ENCODE assay signal across 8 cellular contexts in genomic region chr11:124717421-124717785, GRCh38. TPM values are rescaled to one million over a fixed set of nuclear protein-coding genes. Genes with fewer than 3 reads are reported as not detected.
A peak's percentile ranks its signal among the peaks of the same experiment; 100 is the strongest.
DNase-seq lines count a peak whose midpoint lies in the region; ATAC-seq, FAIRE-seq and TF ChIP-seq lines count a peak whose summit lies in the region.

No MANE protein-coding gene starts in this region.

- H3K9me3 ChIP-seq in astrocyte (ENCODE audit: insufficient read depth, low read depth, low read length), result no peaks in the 10 kb centered on the region
- no peaks in the 10 kb centered on the region for H3K9me3 ChIP-seq in HepG2 (ENCODE audit: low read length)
- no peaks in the 10 kb centered on the region for H3K9me3 ChIP-seq in vagina
- H3K9me3 ChIP-seq in body of pancreas, result no peaks in the 10 kb centered on the region
- no peaks in the 10 kb centered on the region for H3K9me3 ChIP-seq in A673 (ENCODE audit: low read depth, low read length, poor library complexity, severe bottlenecking)

- BruUV-seq in HepG2 (replicated peaks; lab: Mats Ljungman, UMichigan) (no TSS peak), A673 (replicated peaks; lab: Mats Ljungman, UMichigan) (no TSS peak)

- FAIRE-seq in astrocyte (lab: Jason Lieb, UNC) (no peak), HepG2 (lab: Jason Lieb, UNC) (no peak)

- no peaks in the 10 kb centered on the region for H3K9me3 Mint-ChIP-seq in activated naive CD8-positive, alpha-beta T cell (ENCODE audit: low read depth)
- no peaks in the 10 kb centered on the region for H3K9me3 Mint-ChIP-seq in activated naive CD8-positive, alpha-beta T cell treated with anti-CD3 and anti-CD28 coated beads for 36 hours
- H3K9me3 Mint-ChIP-seq in astrocyte (ENCODE audit: unreplicated experiment), result peaks cover 3% of the 10 kb centered on the region

- H3K27me3 ChIP-seq in astrocyte (ENCODE audit: insufficient read depth, low read length), result peaks cover 20% of the 10 kb centered on the region
- H3K27me3 ChIP-seq in HepG2 (ENCODE audit: control insufficient read depth in 1 of 2, insufficient read depth in 2 of 2, low read length in 2 of 2), result peaks cover 3 to 63% of the 10 kb centered on the region in 2 experiments; a peak in 4 of 5 replicates
- H3K27me3 ChIP-seq in vagina, result no peaks in the 10 kb centered on the region
- no peaks in the 10 kb centered on the region for H3K27me3 ChIP-seq in body of pancreas
- H3K27me3 ChIP-seq in A673 (replicated peaks; ENCODE audit: insufficient read depth, low read depth, low read length, poor library complexity), result no peaks in the 10 kb centered on the region

- H3K36me3 ChIP-seq in astrocyte (ENCODE audit: insufficient read depth, low read length), result no peaks in the 10 kb centered on the region
- no peaks in the 10 kb centered on the region for H3K36me3 ChIP-seq in HepG2 (replicated peaks in 1 of 2; ENCODE audit: control insufficient read depth in 1 of 2, insufficient read depth in 2 of 2, low read length in 2 of 2)
- H3K36me3 ChIP-seq in vagina, result no peaks in the 10 kb centered on the region
- H3K36me3 ChIP-seq in body of pancreas (replicated peaks in 1 of 2; ENCODE audit: insufficient read depth in 1 of 2, low read depth in 2 of 2), result no peaks in the 10 kb centered on the region
- H3K36me3 ChIP-seq in A673 (ENCODE audit: insufficient read depth, low read length, poor library complexity, severe bottlenecking), result no peaks in the 10 kb centered on the region

- H3K4me1 ChIP-seq in astrocyte (ENCODE audit: insufficient read depth, low read length) (peaks cover 16% of the 10 kb centered on the region), HepG2 (ENCODE audit: insufficient read depth, low read length) (peaks cover 14% of the 10 kb centered on the region; the same call in 1 of the 2 replicates), vagina (peaks cover 19% of the 10 kb centered on the region), body of pancreas (peaks cover 16% of the 10 kb centered on the region), A673 (ENCODE audit: insufficient read depth, low read length, poor library complexity, severe bottlenecking) (peaks cover 22% of the 10 kb centered on the region)

- CTCF ChIA-PET in HepG2 (lab: Yijun Ruan, JAX; ENCODE audit: low intra/inter-chr PET ratio, low total read pairs), result no interaction called here
- CTCF ChIA-PET in A673 (lab: Charles Lee), result no interaction called here

- H3K4me3 ChIP-seq in astrocyte (ENCODE audit: insufficient read depth, low read depth, low read length), result peak overlapping the region; percentile 54
- H3K4me3 ChIP-seq in HepG2 (replicated peaks in 1 of 3; ENCODE audit: insufficient read depth in 1 of 3, low read depth in 2 of 3, low read length in 3 of 3), result no peak overlapping the region
- peak overlapping the region; percentile 40 to 41 for H3K4me3 ChIP-seq in vagina
- H3K4me3 ChIP-seq in body of pancreas, result no peak overlapping the region
- no peak overlapping the region for H3K4me3 ChIP-seq in A673 (ENCODE audit: low read depth, low read length, poor library complexity, severe bottlenecking)

- no peak for TF ChIP-seq EP300 in HepG2 (IDR thresholded peaks at IDR 0.05; ENCODE audit: low read depth in 2 of 2, low read length in 2 of 2)
- TF ChIP-seq EP300 in HepG2 (CRISPR knock-in tag; IDR thresholded peaks at IDR 0.05; ENCODE audit: borderline replicate concordance), result no peak

- no peak overlapping the region for H3K27ac ChIP-seq in astrocyte (ENCODE audit: low read depth, low read length)
- no peak overlapping the region for H3K27ac ChIP-seq in HepG2 (ENCODE audit: extremely low read length, insufficient read depth, low read length)
- H3K27ac ChIP-seq in vagina, result peak overlapping the region; percentile 27
- no peak overlapping the region for H3K27ac ChIP-seq in body of pancreas
- no peak overlapping the region for H3K27ac ChIP-seq in A673 (ENCODE audit: low read depth, low read length, poor library complexity, severe bottlenecking)

- peaks cover 30% of the 10 kb centered on the region for H3K27me3 Mint-ChIP-seq in activated naive CD8-positive, alpha-beta T cell
- peaks cover 66% of the 10 kb centered on the region for H3K27me3 Mint-ChIP-seq in activated naive CD8-positive, alpha-beta T cell treated with anti-CD3 and anti-CD28 coated beads for 36 hours
- H3K27me3 Mint-ChIP-seq in astrocyte (ENCODE audit: low read depth, unreplicated experiment), result peaks cover 49% of the 10 kb centered on the region

- peaks cover 23% of the 10 kb centered on the region for H3K4me1 Mint-ChIP-seq in activated naive CD8-positive, alpha-beta T cell (ENCODE audit: low read depth)
- H3K4me1 Mint-ChIP-seq in activated naive CD8-positive, alpha-beta T cell treated with anti-CD3 and anti-CD28 coated beads for 36 hours, result peaks cover 15% of the 10 kb centered on the region
- H3K4me1 Mint-ChIP-seq in astrocyte (ENCODE audit: low read depth, unreplicated experiment), result peaks cover 26% of the 10 kb centered on the region

- H3K27ac Mint-ChIP-seq in activated naive CD8-positive, alpha-beta T cell, result no peak overlapping the region
- H3K27ac Mint-ChIP-seq in activated naive CD8-positive, alpha-beta T cell treated with anti-CD3 and anti-CD28 coated beads for 36 hours, result no peak overlapping the region
- no peak overlapping the region for H3K27ac Mint-ChIP-seq in astrocyte (ENCODE audit: unreplicated experiment)

- TF ChIP-seq POLR2A in HepG2 (IDR thresholded peaks at IDR 0.05; ENCODE audit: insufficient read depth in 1 of 2, low read depth in 2 of 2, low read length in 2 of 2), result no peak
- TF ChIP-seq POLR2A in vagina (IDR thresholded peaks at IDR 0.05), result no peak
- no peak for TF ChIP-seq POLR2A in body of pancreas (IDR thresholded peaks at IDR 0.05)

- peak overlapping the region; percentile 86 for H3K4me3 Mint-ChIP-seq in activated naive CD8-positive, alpha-beta T cell
- no peak overlapping the region for H3K4me3 Mint-ChIP-seq in activated naive CD8-positive, alpha-beta T cell treated with anti-CD3 and anti-CD28 coated beads for 36 hours
- peak overlapping the region; percentile 77 for H3K4me3 Mint-ChIP-seq in astrocyte (ENCODE audit: unreplicated experiment)

- POLR2A ChIA-PET in HepG2 (lab: Yijun Ruan, JAX) (no interaction called here), A673 (lab: Charles Lee; ENCODE audit: low non-redundant PET) (no interaction called here)

- no peak for TF ChIP-seq RAD21 in HepG2 (CRISPR knock-in tag; IDR thresholded peaks at IDR 0.05)

- H4K20me1 ChIP-seq in astrocyte (ENCODE audit: insufficient read depth, low read length) (no peaks in the 10 kb centered on the region), HepG2 (ENCODE audit: insufficient read depth, low read length) (no peaks in the 10 kb centered on the region)

- H3K79me2 ChIP-seq in astrocyte (ENCODE audit: insufficient read depth, low read length), result no peaks in the 10 kb centered on the region
- no peaks in the 10 kb centered on the region for H3K79me2 ChIP-seq in HepG2 (ENCODE audit: insufficient read depth, low read length)

- ATAC-seq in HepG2 (peak; percentile 51), body of pancreas (no peak)

- peaks cover 16% of the 10 kb centered on the region for H3K36me3 Mint-ChIP-seq in activated naive CD8-positive, alpha-beta T cell
- no peaks in the 10 kb centered on the region for H3K36me3 Mint-ChIP-seq in activated naive CD8-positive, alpha-beta T cell treated with anti-CD3 and anti-CD28 coated beads for 36 hours
- peaks cover 2% of the 10 kb centered on the region for H3K36me3 Mint-ChIP-seq in astrocyte (ENCODE audit: low read depth, unreplicated experiment)

- intact Hi-C loops in HepG2 (cut with micrococcal nuclease; ENCODE audit: unreplicated experiment) (no loop called here), vagina (cut with DNase I) (no loop called here), body of pancreas (cut with DNase I) (no loop called here), A673 (cut with micrococcal nuclease; ENCODE audit: unreplicated experiment) (no loop called here)

- H3K9ac ChIP-seq in astrocyte (ENCODE audit: low read length) (peak overlapping the region; percentile 10), HepG2 (ENCODE audit: insufficient read depth, low read depth, low read length) (no peak overlapping the region)

- in situ Hi-C loops in HepG2 (cut with HindIII; ENCODE audit: extremely low pct_ligation_motif_present, low pct_unique_long_range_greater_than_20kb), result no loop called here

- H3K4me2 ChIP-seq in astrocyte (ENCODE audit: low read length) (peak overlapping the region; percentile 95), HepG2 (ENCODE audit: low read depth, low read length) (peak overlapping the region; percentile 80)

- TF ChIP-seq CTCF in astrocyte (IDR thresholded peaks at IDR 0.05; ENCODE audit: insufficient read depth, low read depth, low read length) (no peak), HepG2 (CRISPR knock-in tag; IDR thresholded peaks at IDR 0.05) (no peak), vagina (IDR thresholded peaks at IDR 0.05) (no peak), body of pancreas (IDR thresholded peaks at IDR 0.05) (no peak), A673 (conservative IDR thresholded peaks at IDR 0.05; ENCODE audit: low read depth, low read length) (no peak)

- WGBS in HepG2 (ENCODE audit: low lambda C conversion rate), result 42% methylated on average over 7 of the region's 7 CpGs
- 41 to 48% methylated on average over 7 of the region's 7 CpGs for WGBS in body of pancreas, 2 donors

- DNase-seq in activated naive CD8-positive, alpha-beta T cell treated with anti-CD3 and anti-CD28 coated beads for 36 hours, result no peak
- DNase-seq in astrocyte (ENCODE audit: low read depth) (no peak), HepG2 (ENCODE audit: low spot score) (no peak), vagina (ENCODE audit: extremely low spot score in 2 of 2) (no peak), body of pancreas (no peak), A673 (ENCODE audit: low spot score) (no peak)
- no peak for DNase-seq in stimulated activated CD4-positive, alpha-beta T cell treated with anti-CD3 and anti-CD28 coated beads, Interleukin-15, amount 100 ng/mL, for 24 hours

- no peak overlapping the region for H2AFZ ChIP-seq in astrocyte (ENCODE audit: low read depth, low read length)
- H2AFZ ChIP-seq in HepG2 (ENCODE audit: low read length), result no peak overlapping the region

RNA-seq across cellular contexts. Expression of gene NRGN, which starts 22.3 kb away (rescaled TPM):
- total RNA-seq in activated naive CD8-positive, alpha-beta T cell treated with anti-CD3 and anti-CD28 coated beads for 36 hours, result 1 to 10 TPM; 7.8 to 8.1 TPM
- total RNA-seq in astrocyte (1.5 and 1.7 TPM in 2 replicates), HepG2 (2016; rRNA removed; fragmentation: Illumina TruSeq; extraction: Trizol) (0.18 TPM in 1 of 2 replicates, not detected in the other), vagina (0.98 TPM), body of pancreas (not detected), A673 (2021) (38.1 and 43.8 TPM in 2 replicates)
- not detected in 2 replicates for total RNA-seq in HepG2 (2016; cell fraction: cytosol; rRNA removed; fragmentation: Illumina TruSeq; extraction: Trizol; ENCODE audit: low read depth)
- total RNA-seq in HepG2 (2016; cell fraction: insoluble cytoplasmic fraction; rRNA removed; fragmentation: Illumina TruSeq; extraction: Trizol), result 0.19 TPM in 1 of 2 replicates, not detected in the other
- not detected in 2 replicates for total RNA-seq in HepG2 (2016; cell fraction: membrane; rRNA removed; fragmentation: Illumina TruSeq; extraction: Trizol)
- 0.34 and 0.47 TPM in 2 replicates for total RNA-seq in HepG2 (2016; cell fraction: nucleus; rRNA removed; fragmentation: Illumina TruSeq; extraction: Trizol)
- 0.12 and 0.22 TPM in 2 replicates for polyA plus RNA-seq in HepG2 (2011; rRNA removed)
- polyA plus RNA-seq in HepG2 (2011; cell fraction: cytosol; rRNA removed), result 0.14 and 0.28 TPM in 2 replicates
- polyA plus RNA-seq in HepG2 (2011; cell fraction: nucleus; rRNA removed), result 0.97 and 1.5 TPM in 2 replicates
- 0.17 and 0.63 TPM in 2 replicates for polyA plus RNA-seq in HepG2 (2012)
- 0.25 and 0.49 TPM in 2 replicates for polyA plus RNA-seq in HepG2 (2016; cell fraction: cytosol; fragmentation: Illumina TruSeq; extraction: Trizol; ENCODE audit: low read depth)
- polyA plus RNA-seq in HepG2 (2016; cell fraction: insoluble cytoplasmic fraction; fragmentation: Illumina TruSeq; extraction: Trizol; ENCODE audit: low read depth), result 0.46 and 0.95 TPM in 2 replicates
- 0.40 and 0.63 TPM in 2 replicates for polyA plus RNA-seq in HepG2 (2016; cell fraction: membrane; fragmentation: Illumina TruSeq; extraction: Trizol; ENCODE audit: low read depth)
- polyA plus RNA-seq in HepG2 (2016; cell fraction: nucleus; fragmentation: Illumina TruSeq; extraction: Trizol; ENCODE audit: insufficient read depth, low read depth), result 0.44 and 0.90 TPM in 2 replicates
- polyA minus RNA-seq in HepG2 (2011; rRNA and poly(A)+ RNA removed; ENCODE audit: low replicate concordance), result 0.98 and 1.9 TPM in 2 replicates
- polyA minus RNA-seq in HepG2 (2011; cell fraction: cytosol; rRNA and poly(A)+ RNA removed), result not detected in 2 replicates
- not detected in 2 replicates for polyA minus RNA-seq in HepG2 (2011; cell fraction: nucleus; rRNA and poly(A)+ RNA removed)

RNA-seq across cellular contexts. Expression of gene VSIG2, which starts 34.7 kb away (rescaled TPM):
- total RNA-seq in activated naive CD8-positive, alpha-beta T cell treated with anti-CD3 and anti-CD28 coated beads for 36 hours, result under 1 TPM; 0.18 to 0.31 TPM
- 0.18 TPM in 1 of 2 replicates, not detected in the other for total RNA-seq in astrocyte
- total RNA-seq in HepG2 (2016; rRNA removed; fragmentation: Illumina TruSeq; extraction: Trizol), result 0.46 and 0.80 TPM in 2 replicates
- 0.44 and 0.71 TPM in 2 replicates for total RNA-seq in HepG2 (2016; cell fraction: cytosol; rRNA removed; fragmentation: Illumina TruSeq; extraction: Trizol; ENCODE audit: low read depth)
- total RNA-seq in HepG2 (2016; cell fraction: insoluble cytoplasmic fraction; rRNA removed; fragmentation: Illumina TruSeq; extraction: Trizol), result 0.16 and 0.37 TPM in 2 replicates
- 0.49 and 0.62 TPM in 2 replicates for total RNA-seq in HepG2 (2016; cell fraction: membrane; rRNA removed; fragmentation: Illumina TruSeq; extraction: Trizol)
- total RNA-seq in HepG2 (2016; cell fraction: nucleus; rRNA removed; fragmentation: Illumina TruSeq; extraction: Trizol), result 0.66 and 0.68 TPM in 2 replicates
- polyA plus RNA-seq in HepG2 (2011; rRNA removed), result 2.7 and 3.5 TPM in 2 replicates
- 2.0 and 3.1 TPM in 2 replicates for polyA plus RNA-seq in HepG2 (2011; cell fraction: cytosol; rRNA removed)
- 3.6 and 3.8 TPM in 2 replicates for polyA plus RNA-seq in HepG2 (2011; cell fraction: nucleus; rRNA removed)
- polyA plus RNA-seq in HepG2 (2012), result 0.79 and 1.0 TPM in 2 replicates
- polyA plus RNA-seq in HepG2 (2016; cell fraction: cytosol; fragmentation: Illumina TruSeq; extraction: Trizol; ENCODE audit: low read depth), result 0.61 and 0.80 TPM in 2 replicates
- polyA plus RNA-seq in HepG2 (2016; cell fraction: insoluble cytoplasmic fraction; fragmentation: Illumina TruSeq; extraction: Trizol; ENCODE audit: low read depth), result 0.58 TPM in 1 of 2 replicates, not detected in the other
- 0.61 and 0.72 TPM in 2 replicates for polyA plus RNA-seq in HepG2 (2016; cell fraction: membrane; fragmentation: Illumina TruSeq; extraction: Trizol; ENCODE audit: low read depth)
- 0.99 and 1.3 TPM in 2 replicates for polyA plus RNA-seq in HepG2 (2016; cell fraction: nucleus; fragmentation: Illumina TruSeq; extraction: Trizol; ENCODE audit: insufficient read depth, low read depth)
- 2.1 TPM in 1 of 2 replicates, not detected in the other for polyA minus RNA-seq in HepG2 (2011; rRNA and poly(A)+ RNA removed; ENCODE audit: low replicate concordance)
- polyA minus RNA-seq in HepG2 (2011; cell fraction: cytosol; rRNA and poly(A)+ RNA removed), result 0.49 TPM in 1 of 2 replicates, not detected in the other
- polyA minus RNA-seq in HepG2 (2011; cell fraction: nucleus; rRNA and poly(A)+ RNA removed), result 0.39 TPM in 1 of 2 replicates, not detected in the other
- total RNA-seq in vagina, result 0.74 TPM
- 1 to 10 TPM in 1 of 2 donors, not detected in 1; 7.0 TPM for total RNA-seq in body of pancreas
- total RNA-seq in A673 (2021), result not detected in 2 replicates

RNA-seq across cellular contexts. Expression of gene SPA17, which starts 43.7 kb away (rescaled TPM):
- total RNA-seq in activated naive CD8-positive, alpha-beta T cell treated with anti-CD3 and anti-CD28 coated beads for 36 hours, result 1 to 10 TPM; 3.4 to 4.7 TPM
- total RNA-seq in astrocyte, result 5.0 and 6.2 TPM in 2 replicates
- 8.4 and 12.7 TPM in 2 replicates for total RNA-seq in HepG2 (2016; rRNA removed; fragmentation: Illumina TruSeq; extraction: Trizol)
- 2.0 and 2.6 TPM in 2 replicates for total RNA-seq in HepG2 (2016; cell fraction: cytosol; rRNA removed; fragmentation: Illumina TruSeq; extraction: Trizol; ENCODE audit: low read depth)
- 8.9 and 15.1 TPM in 2 replicates for total RNA-seq in HepG2 (2016; cell fraction: insoluble cytoplasmic fraction; rRNA removed; fragmentation: Illumina TruSeq; extraction: Trizol)
- 1.8 and 2.5 TPM in 2 replicates for total RNA-seq in HepG2 (2016; cell fraction: membrane; rRNA removed; fragmentation: Illumina TruSeq; extraction: Trizol)
- 3.0 and 5.0 TPM in 2 replicates for total RNA-seq in HepG2 (2016; cell fraction: nucleus; rRNA removed; fragmentation: Illumina TruSeq; extraction: Trizol)
- polyA plus RNA-seq in HepG2 (2011; rRNA removed), result 2.9 and 4.4 TPM in 2 replicates
- polyA plus RNA-seq in HepG2 (2011; cell fraction: cytosol; rRNA removed), result 1.7 and 1.8 TPM in 2 replicates
- polyA plus RNA-seq in HepG2 (2011; cell fraction: nucleus; rRNA removed), result 0.81 and 1.6 TPM in 2 replicates
- polyA plus RNA-seq in HepG2 (2012), result 2.1 and 8.6 TPM in 2 replicates
- polyA plus RNA-seq in HepG2 (2016; cell fraction: cytosol; fragmentation: Illumina TruSeq; extraction: Trizol; ENCODE audit: low read depth), result 3.0 and 3.3 TPM in 2 replicates
- 13.7 and 20.1 TPM in 2 replicates for polyA plus RNA-seq in HepG2 (2016; cell fraction: insoluble cytoplasmic fraction; fragmentation: Illumina TruSeq; extraction: Trizol; ENCODE audit: low read depth)
- polyA plus RNA-seq in HepG2 (2016; cell fraction: membrane; fragmentation: Illumina TruSeq; extraction: Trizol; ENCODE audit: low read depth), result 1.4 and 2.6 TPM in 2 replicates
- polyA plus RNA-seq in HepG2 (2016; cell fraction: nucleus; fragmentation: Illumina TruSeq; extraction: Trizol; ENCODE audit: insufficient read depth, low read depth), result 2.7 and 5.2 TPM in 2 replicates
- polyA minus RNA-seq in HepG2 (2011; rRNA and poly(A)+ RNA removed; ENCODE audit: low replicate concordance), result 1.8 and 4.4 TPM in 2 replicates
- 0.69 and 2.1 TPM in 2 replicates for polyA minus RNA-seq in HepG2 (2011; cell fraction: cytosol; rRNA and poly(A)+ RNA removed)
- 7.3 and 9.7 TPM in 2 replicates for polyA minus RNA-seq in HepG2 (2011; cell fraction: nucleus; rRNA and poly(A)+ RNA removed)
- 1.7 TPM for total RNA-seq in vagina
- total RNA-seq in body of pancreas, result 1 to 10 TPM; 1.3 to 2.6 TPM
- 22.9 and 25.8 TPM in 2 replicates for total RNA-seq in A673 (2021)

RNA-seq across cellular contexts. Expression of gene SIAE, which starts 43.9 kb away (rescaled TPM):
- total RNA-seq in activated naive CD8-positive, alpha-beta T cell treated with anti-CD3 and anti-CD28 coated beads for 36 hours, result 1 to 10 TPM; 4.5 to 6.9 TPM
- total RNA-seq in astrocyte (15.4 and 18.5 TPM in 2 replicates), HepG2 (2016; rRNA removed; fragmentation: Illumina TruSeq; extraction: Trizol) (4.5 and 7.0 TPM in 2 replicates), vagina (10.6 TPM), body of pancreas (10 to 100 TPM in 1 of 2 donors, 1 to 10 TPM in 1; 9.6 to 11.9 TPM), A673 (2021) (11.2 and 12.0 TPM in 2 replicates)
- total RNA-seq in HepG2 (2016; cell fraction: cytosol; rRNA removed; fragmentation: Illumina TruSeq; extraction: Trizol; ENCODE audit: low read depth), result 0.40 and 0.62 TPM in 2 replicates
- total RNA-seq in HepG2 (2016; cell fraction: insoluble cytoplasmic fraction; rRNA removed; fragmentation: Illumina TruSeq; extraction: Trizol), result 4.0 and 7.9 TPM in 2 replicates
- 2.3 and 3.0 TPM in 2 replicates for total RNA-seq in HepG2 (2016; cell fraction: membrane; rRNA removed; fragmentation: Illumina TruSeq; extraction: Trizol)
- 7.0 and 8.5 TPM in 2 replicates for total RNA-seq in HepG2 (2016; cell fraction: nucleus; rRNA removed; fragmentation: Illumina TruSeq; extraction: Trizol)
- 21.8 and 22.4 TPM in 2 replicates for polyA plus RNA-seq in HepG2 (2011; rRNA removed)
- 12.3 and 19.5 TPM in 2 replicates for polyA plus RNA-seq in HepG2 (2011; cell fraction: cytosol; rRNA removed)
- 7.3 and 7.6 TPM in 2 replicates for polyA plus RNA-seq in HepG2 (2011; cell fraction: nucleus; rRNA removed)
- polyA plus RNA-seq in HepG2 (2012), result 10.4 and 13.6 TPM in 2 replicates
- polyA plus RNA-seq in HepG2 (2016; cell fraction: cytosol; fragmentation: Illumina TruSeq; extraction: Trizol; ENCODE audit: low read depth), result 0.50 and 0.88 TPM in 2 replicates
- polyA plus RNA-seq in HepG2 (2016; cell fraction: insoluble cytoplasmic fraction; fragmentation: Illumina TruSeq; extraction: Trizol; ENCODE audit: low read depth), result 4.3 and 4.8 TPM in 2 replicates
- 1.8 and 2.7 TPM in 2 replicates for polyA plus RNA-seq in HepG2 (2016; cell fraction: membrane; fragmentation: Illumina TruSeq; extraction: Trizol; ENCODE audit: low read depth)
- polyA plus RNA-seq in HepG2 (2016; cell fraction: nucleus; fragmentation: Illumina TruSeq; extraction: Trizol; ENCODE audit: insufficient read depth, low read depth), result 13.5 and 14.4 TPM in 2 replicates
- polyA minus RNA-seq in HepG2 (2011; rRNA and poly(A)+ RNA removed; ENCODE audit: low replicate concordance), result 14.7 and 15.2 TPM in 2 replicates
- polyA minus RNA-seq in HepG2 (2011; cell fraction: cytosol; rRNA and poly(A)+ RNA removed), result 4.2 and 6.8 TPM in 2 replicates
- 4.5 and 8.2 TPM in 2 replicates for polyA minus RNA-seq in HepG2 (2011; cell fraction: nucleus; rRNA and poly(A)+ RNA removed)

RNA-seq across cellular contexts. Expression of gene ESAM, which starts 44.7 kb away (rescaled TPM):
- total RNA-seq in activated naive CD8-positive, alpha-beta T cell treated with anti-CD3 and anti-CD28 coated beads for 36 hours, result 1 to 10 TPM; 1.1 TPM
- total RNA-seq in astrocyte (9.4 and 22.0 TPM in 2 replicates), HepG2 (2016; rRNA removed; fragmentation: Illumina TruSeq; extraction: Trizol) (0.48 and 1.2 TPM in 2 replicates), vagina (34.9 TPM), body of pancreas (10 to 100 TPM; 11.7 to 20.8 TPM), A673 (2021) (1.2 and 1.5 TPM in 2 replicates)
- 0.44 and 0.51 TPM in 2 replicates for total RNA-seq in HepG2 (2016; cell fraction: cytosol; rRNA removed; fragmentation: Illumina TruSeq; extraction: Trizol; ENCODE audit: low read depth)
- 0.33 and 1.5 TPM in 2 replicates for total RNA-seq in HepG2 (2016; cell fraction: insoluble cytoplasmic fraction; rRNA removed; fragmentation: Illumina TruSeq; extraction: Trizol)
- 0.65 and 0.80 TPM in 2 replicates for total RNA-seq in HepG2 (2016; cell fraction: membrane; rRNA removed; fragmentation: Illumina TruSeq; extraction: Trizol)
- 1.5 and 1.9 TPM in 2 replicates for total RNA-seq in HepG2 (2016; cell fraction: nucleus; rRNA removed; fragmentation: Illumina TruSeq; extraction: Trizol)
- 6.3 and 6.8 TPM in 2 replicates for polyA plus RNA-seq in HepG2 (2011; rRNA removed)
- 2.8 and 4.8 TPM in 2 replicates for polyA plus RNA-seq in HepG2 (2011; cell fraction: cytosol; rRNA removed)
- polyA plus RNA-seq in HepG2 (2011; cell fraction: nucleus; rRNA removed), result 5.1 and 7.8 TPM in 2 replicates
- 0.59 and 0.89 TPM in 2 replicates for polyA plus RNA-seq in HepG2 (2012)
- polyA plus RNA-seq in HepG2 (2016; cell fraction: cytosol; fragmentation: Illumina TruSeq; extraction: Trizol; ENCODE audit: low read depth), result 0.98 and 1.0 TPM in 2 replicates
- polyA plus RNA-seq in HepG2 (2016; cell fraction: insoluble cytoplasmic fraction; fragmentation: Illumina TruSeq; extraction: Trizol; ENCODE audit: low read depth), result 0.95 and 1.4 TPM in 2 replicates
- polyA plus RNA-seq in HepG2 (2016; cell fraction: membrane; fragmentation: Illumina TruSeq; extraction: Trizol; ENCODE audit: low read depth), result 0.85 and 1.4 TPM in 2 replicates
- polyA plus RNA-seq in HepG2 (2016; cell fraction: nucleus; fragmentation: Illumina TruSeq; extraction: Trizol; ENCODE audit: insufficient read depth, low read depth), result 2.5 and 3.0 TPM in 2 replicates
- 3.0 and 4.4 TPM in 2 replicates for polyA minus RNA-seq in HepG2 (2011; rRNA and poly(A)+ RNA removed; ENCODE audit: low replicate concordance)
- 1.8 and 2.2 TPM in 2 replicates for polyA minus RNA-seq in HepG2 (2011; cell fraction: cytosol; rRNA and poly(A)+ RNA removed)
- polyA minus RNA-seq in HepG2 (2011; cell fraction: nucleus; rRNA and poly(A)+ RNA removed), result 1.9 and 3.0 TPM in 2 replicates

Comparison
In these comparisons a context has a peak if more than half of its experiments do, and no peak if none do; other contexts are left out.
1. H3K4me3 ChIP-seq: peak in astrocyte (single experiment) and vagina (2 of 2); none in HepG2 (0 of 3), body of pancreas (0 of 2) and A673 (single experiment).